In the genomic region with DNA sequence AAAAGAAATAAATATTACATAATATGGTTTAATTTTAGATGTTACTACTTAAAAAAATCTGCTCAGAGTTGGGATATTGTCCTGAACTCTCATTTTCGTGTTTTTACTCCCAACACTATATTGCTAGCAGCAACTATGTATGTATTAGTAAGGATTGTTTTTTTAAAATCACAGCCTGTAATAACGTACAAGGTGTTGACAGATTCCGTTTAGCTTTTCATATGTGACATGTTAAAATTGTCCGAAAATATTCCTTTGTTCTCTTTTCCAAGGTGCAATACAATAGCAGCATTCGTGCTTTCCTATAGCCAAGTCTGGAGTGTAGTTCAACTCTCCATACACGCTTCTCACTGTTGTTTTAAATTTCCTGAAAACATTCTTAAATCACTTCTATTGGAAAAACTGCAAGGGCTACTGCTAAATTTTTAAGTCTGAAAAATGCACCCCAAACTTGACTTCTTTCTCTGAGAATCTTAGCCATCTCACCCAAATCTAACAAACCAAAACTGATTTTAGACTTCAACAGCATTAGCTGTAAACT, we compare ENCODE assay signal across 10 cellular contexts. TPM values are rescaled to one million over a fixed set of nuclear protein-coding genes. Genes with fewer than 3 reads are reported as not detected.
DNase-seq lines count a peak whose midpoint lies in the region; ATAC-seq and TF ChIP-seq lines count a peak whose summit lies in the region.
"Had no signal": no experiment of that assay in that cellular context is flagged by ENCODE, and none has a peak within 500 bp of the region (broad histone marks: within the 10 kb centered on the region; RNA-seq: fewer than 3 reads in every experiment).

No MANE protein-coding gene starts in this region.

- H3K4me1 ChIP-seq in SJSA1 (replicated peaks) (peaks cover 46% of the 10 kb centered on the region), esophagus squamous epithelium (peaks cover 7 to 51% (median 19%) of the 10 kb centered on the region in 3 donors)

- H3K27me3 ChIP-seq in SJSA1 (replicated peaks): no peaks in the 10 kb centered on the region
- H3K27me3 ChIP-seq in esophagus squamous epithelium: no peaks in the 10 kb centered on the region

- no peaks in the 10 kb centered on the region for H3K36me3 Mint-ChIP-seq in activated naive CD4-positive, alpha-beta T cell treated with anti-CD3 and anti-CD28 coated beads, Interleukin-2, amount 50 U/mL, for 24 hours
- H3K36me3 Mint-ChIP-seq in stimulated activated memory B cell treated with anti-CD40 and anti-IgM and Interleukin-4, amounts not matched to agents 10 μg/mL and 1 μg/mL and 100 μg/mL, for 72 hours: no peaks in the 10 kb centered on the region

- TF ChIP-seq CTCF in esophagus squamous epithelium (IDR thresholded peaks at IDR 0.05): no peak

- H3K9me3 Mint-ChIP-seq in activated naive CD4-positive, alpha-beta T cell treated with anti-CD3 and anti-CD28 coated beads, Interleukin-2, amount 50 U/mL, for 24 hours: no peaks in the 10 kb centered on the region
- no peaks in the 10 kb centered on the region for H3K9me3 Mint-ChIP-seq in stimulated activated memory B cell treated with anti-CD40 and anti-IgM and Interleukin-4, amounts not matched to agents 10 μg/mL and 1 μg/mL and 100 μg/mL, for 72 hours

- no peak for DNase-seq in activated naive CD4-positive, alpha-beta T cell treated with Interleukin-2 at 50 U/mL for 16 hours
- DNase-seq in SJSA1 (ENCODE audit: low read depth in 1 of 2, low spot score in 2 of 2) (no peak), esophagus squamous epithelium (lab: John Stamatoyannopoulos, UW) (no peak), NCI-H1694 treated with DMSO at 0.1 percent for 48 hours (lab: John Stamatoyannopoulos, UW) (no peak), RKO (ENCODE audit: low spot score) (no peak), NOMO-1 treated with dmso at 0.1 percent for 144 hours (lab: John Stamatoyannopoulos, UW; ENCODE audit: unreplicated experiment) (no peak)
- DNase-seq: activated gamma-delta T cell, C1 segment of cervical spinal cord had no signal

- H3K9me3 ChIP-seq in SJSA1 (replicated peaks) (no peaks in the 10 kb centered on the region), esophagus squamous epithelium (no peaks in the 10 kb centered on the region)

- no peak overlapping the region for H3K4me3 ChIP-seq in SJSA1
- no peak overlapping the region for H3K4me3 ChIP-seq in esophagus squamous epithelium

- peaks cover 69% of the 10 kb centered on the region for H3K4me1 Mint-ChIP-seq in activated naive CD4-positive, alpha-beta T cell treated with anti-CD3 and anti-CD28 coated beads, Interleukin-2, amount 50 U/mL, for 24 hours
- peaks cover 37% of the 10 kb centered on the region for H3K4me1 Mint-ChIP-seq in stimulated activated memory B cell treated with anti-CD40 and anti-IgM and Interleukin-4, amounts not matched to agents 10 μg/mL and 1 μg/mL and 100 μg/mL, for 72 hours

- H3K36me3 ChIP-seq in SJSA1: no peaks in the 10 kb centered on the region
- H3K36me3 ChIP-seq in esophagus squamous epithelium: no peaks in the 10 kb centered on the region

- H3K27ac ChIP-seq in SJSA1 (peak overlapping the region; percentile 95; the same call in 1 of the 2 replicates), esophagus squamous epithelium (peak overlapping the region in 3 of 4 donors; percentile 91 to 97 (median 95))

- ATAC-seq in stimulated activated memory B cell treated with anti-CD40 and anti-IgM and Interleukin-4, amounts not matched to agents 10 μg/mL and 1 μg/mL and 100 μg/mL, for 72 hours: no peak

- H3K27ac Mint-ChIP-seq in activated naive CD4-positive, alpha-beta T cell treated with anti-CD3 and anti-CD28 coated beads, Interleukin-2, amount 50 U/mL, for 24 hours: no peak overlapping the region
- H3K27ac Mint-ChIP-seq in stimulated activated memory B cell treated with anti-CD40 and anti-IgM and Interleukin-4, amounts not matched to agents 10 μg/mL and 1 μg/mL and 100 μg/mL, for 72 hours: peak overlapping the region; percentile 85

- peak overlapping the region; percentile 23 for H3K4me3 Mint-ChIP-seq in activated naive CD4-positive, alpha-beta T cell treated with anti-CD3 and anti-CD28 coated beads, Interleukin-2, amount 50 U/mL, for 24 hours
- no peak overlapping the region for H3K4me3 Mint-ChIP-seq in stimulated activated memory B cell treated with anti-CD40 and anti-IgM and Interleukin-4, amounts not matched to agents 10 μg/mL and 1 μg/mL and 100 μg/mL, for 72 hours

- intact Hi-C loops in esophagus squamous epithelium (cut with DNase I): no loop called here

- TF ChIP-seq POLR2A in esophagus squamous epithelium (IDR thresholded peaks at IDR 0.05): no peak

- WGBS in esophagus squamous epithelium, 2 donors: 87 to 88% methylated on average over 6 of the region's 6 CpGs

- no peaks in the 10 kb centered on the region for H3K27me3 Mint-ChIP-seq in activated naive CD4-positive, alpha-beta T cell treated with anti-CD3 and anti-CD28 coated beads, Interleukin-2, amount 50 U/mL, for 24 hours
- no peaks in the 10 kb centered on the region for H3K27me3 Mint-ChIP-seq in stimulated activated memory B cell treated with anti-CD40 and anti-IgM and Interleukin-4, amounts not matched to agents 10 μg/mL and 1 μg/mL and 100 μg/mL, for 72 hours

RNA-seq across cellular contexts. Expression of a gene that starts 58.9 kb away (rescaled TPM):
- total RNA-seq in SJSA1 (2014; rRNA removed; shearing (Covaris generic)): 2.6 and 3.5 TPM in 2 replicates
- total RNA-seq in esophagus squamous epithelium: 1 to 10 TPM; 2.9 to 7.3 (median 4.3) TPM
